8 cellular contexts compared by ENCODE assay signal in genomic region chr12:11581179-11581755, GRCh38.
DNase-seq lines count a peak whose midpoint lies in the region; ATAC-seq and TF ChIP-seq lines count a peak whose summit lies in the region.

No MANE protein-coding gene starts in this region.

- no peaks in the 10 kb centered on the region for H3K9me3 ChIP-seq in endodermal cell (ENCODE audit: control insufficient read depth, low read length)

- POLR2A ChIA-PET in BJ (lab: Charles Lee): no interaction called here
- POLR2A ChIA-PET in activated CD8-positive, alpha-beta T cell treated with anti-CD3 and anti-CD28 coated beads, Interleukin-2, amount 10 ng/mL, durations not matched to agents 7 days and 5 days (lab: Charles Lee): interaction anchor here (1.0 kb wide), 1 partner anchor 452 kb away, joined by 3 read pairs; no protein-coding TSS in a partner anchor

- ATAC-seq in activated CD8-positive, alpha-beta T cell treated with anti-CD3 and anti-CD28 coated beads, Interleukin-2, amount 10 ng/mL, durations not matched to agents 7 days and 5 days: no peak
- ATAC-seq in stimulated activated naive B cell treated with anti-CD40 and anti-IgM and Interleukin-4, amounts not matched to agents 10 μg/mL and 1 μg/mL and 100 μg/mL, for 72 hours (replicated peaks): no peak

- no peaks in the 10 kb centered on the region for H3K9me3 Mint-ChIP-seq in HFFc6
- H3K9me3 Mint-ChIP-seq in activated CD8-positive, alpha-beta T cell treated with anti-CD3 and anti-CD28 coated beads, Interleukin-2, amount 10 ng/mL, durations not matched to agents 7 days and 5 days (ENCODE audit: insufficient read depth): no peaks in the 10 kb centered on the region
- no peaks in the 10 kb centered on the region for H3K9me3 Mint-ChIP-seq in endodermal cell
- H3K9me3 Mint-ChIP-seq in stimulated activated naive B cell treated with anti-CD40 and anti-IgM and Interleukin-4, amounts not matched to agents 10 μg/mL and 1 μg/mL and 100 μg/mL, for 72 hours: peaks cover 0 to 3% of the 10 kb centered on the region in 2 donors

- no peak overlapping the region for H3K27ac ChIP-seq in endodermal cell (ENCODE audit: low read depth, low read length)

- no peak overlapping the region for H3K4me3 ChIP-seq in BJ (ENCODE audit: low read depth, low read length)
- no peak overlapping the region for H3K4me3 ChIP-seq in endodermal cell (ENCODE audit: low read length)

- DNase-seq in BJ (ENCODE audit: low read depth) (no peak), HFFc6 (peak; percentile 55), NCI-H748 treated with DMSO at 0.1 percent for 48 hours (lab: John Stamatoyannopoulos, UW) (peak; percentile 58), endodermal cell (peak; percentile 84), myocyte (ENCODE audit: low read depth) (peak; percentile 74), NK-92 (lab: John Stamatoyannopoulos, UW; ENCODE audit: unreplicated experiment) (no peak)
- DNase-seq in activated CD8-positive, alpha-beta T cell treated with anti-CD3 and anti-CD28 coated beads, Interleukin-2, amount 10 ng/mL, durations not matched to agents 7 days and 5 days: peak; percentile 81
- DNase-seq in stimulated activated naive B cell treated with anti-CD40 and anti-IgM and Interleukin-4, amounts not matched to agents 10 μg/mL and 1 μg/mL and 100 μg/mL, for 72 hours: no peak

- CTCF ChIA-PET in BJ (lab: Yijun Ruan, JAX): interaction anchor here (0.6 to 6.1 kb wide), 25 partner anchors 8 to 1122 kb away, joined by 3 to 156 read pairs (median 3); partner anchors contain the start of gene MANSC1
- CTCF ChIA-PET in activated CD8-positive, alpha-beta T cell treated with anti-CD3 and anti-CD28 coated beads, Interleukin-2, amount 10 ng/mL, durations not matched to agents 7 days and 5 days (lab: Charles Lee): interaction anchor here (0.6 to 5.2 kb wide), 19 partner anchors 9 to 753 kb away, joined by 3 to 142 read pairs (median 5); partner anchors contain the start of gene BCL2L14

- no peaks in the 10 kb centered on the region for H3K36me3 ChIP-seq in BJ (ENCODE audit: control insufficient read depth, insufficient read depth, low read length)
- H3K36me3 ChIP-seq in endodermal cell (ENCODE audit: control insufficient read depth, insufficient read depth, low read length): no peaks in the 10 kb centered on the region

- H3K4me1 Mint-ChIP-seq in HFFc6 (ENCODE audit: low read depth) (peaks cover 38% of the 10 kb centered on the region), endodermal cell (peaks cover 6% of the 10 kb centered on the region)
- peaks cover 2% of the 10 kb centered on the region for H3K4me1 Mint-ChIP-seq in activated CD8-positive, alpha-beta T cell treated with anti-CD3 and anti-CD28 coated beads, Interleukin-2, amount 10 ng/mL, durations not matched to agents 7 days and 5 days (ENCODE audit: low read depth)
- peaks cover 22 to 46% of the 10 kb centered on the region in 2 donors for H3K4me1 Mint-ChIP-seq in stimulated activated naive B cell treated with anti-CD40 and anti-IgM and Interleukin-4, amounts not matched to agents 10 μg/mL and 1 μg/mL and 100 μg/mL, for 72 hours

- 19% methylated on average over 2 of the region's 2 CpGs; no CpG with 5 or more reads in 1 of the 2 experiments for WGBS in endodermal cell (ENCODE audit: insufficient coverage in 1 of 2, insufficient read length in 1 of 2), 2 experiments

- H3K9ac ChIP-seq in endodermal cell (ENCODE audit: extremely low read depth, low read length, poor library complexity, severe bottlenecking): no peak overlapping the region

- H3K36me3 Mint-ChIP-seq in HFFc6 (ENCODE audit: low read depth) (no peaks in the 10 kb centered on the region), endodermal cell (ENCODE audit: low read depth) (no peaks in the 10 kb centered on the region)
- no peaks in the 10 kb centered on the region for H3K36me3 Mint-ChIP-seq in activated CD8-positive, alpha-beta T cell treated with anti-CD3 and anti-CD28 coated beads, Interleukin-2, amount 10 ng/mL, durations not matched to agents 7 days and 5 days (ENCODE audit: low read depth)
- no peaks in the 10 kb centered on the region for H3K36me3 Mint-ChIP-seq in stimulated activated naive B cell treated with anti-CD40 and anti-IgM and Interleukin-4, amounts not matched to agents 10 μg/mL and 1 μg/mL and 100 μg/mL, for 72 hours

- H3K27me3 Mint-ChIP-seq in HFFc6 (ENCODE audit: insufficient read depth): peaks cover 19% of the 10 kb centered on the region
- peaks cover 27% of the 10 kb centered on the region for H3K27me3 Mint-ChIP-seq in activated CD8-positive, alpha-beta T cell treated with anti-CD3 and anti-CD28 coated beads, Interleukin-2, amount 10 ng/mL, durations not matched to agents 7 days and 5 days (ENCODE audit: low read depth)
- peaks cover 3% of the 10 kb centered on the region for H3K27me3 Mint-ChIP-seq in endodermal cell (ENCODE audit: insufficient read depth)
- peaks cover 4 to 12% of the 10 kb centered on the region in 2 donors for H3K27me3 Mint-ChIP-seq in stimulated activated naive B cell treated with anti-CD40 and anti-IgM and Interleukin-4, amounts not matched to agents 10 μg/mL and 1 μg/mL and 100 μg/mL, for 72 hours

- no peaks in the 10 kb centered on the region for H3K4me1 ChIP-seq in endodermal cell (ENCODE audit: control insufficient read depth, insufficient read depth, low read length)

- no peak overlapping the region for H3K27ac Mint-ChIP-seq in HFFc6
- no peak overlapping the region for H3K27ac Mint-ChIP-seq in activated CD8-positive, alpha-beta T cell treated with anti-CD3 and anti-CD28 coated beads, Interleukin-2, amount 10 ng/mL, durations not matched to agents 7 days and 5 days
- H3K27ac Mint-ChIP-seq in endodermal cell: no peak overlapping the region
- H3K27ac Mint-ChIP-seq in stimulated activated naive B cell treated with anti-CD40 and anti-IgM and Interleukin-4, amounts not matched to agents 10 μg/mL and 1 μg/mL and 100 μg/mL, for 72 hours: peak overlapping the region; percentile 84

- no peak overlapping the region for H3K4me3 Mint-ChIP-seq in HFFc6
- no peak overlapping the region for H3K4me3 Mint-ChIP-seq in activated CD8-positive, alpha-beta T cell treated with anti-CD3 and anti-CD28 coated beads, Interleukin-2, amount 10 ng/mL, durations not matched to agents 7 days and 5 days
- H3K4me3 Mint-ChIP-seq in endodermal cell: no peak overlapping the region
- H3K4me3 Mint-ChIP-seq in stimulated activated naive B cell treated with anti-CD40 and anti-IgM and Interleukin-4, amounts not matched to agents 10 μg/mL and 1 μg/mL and 100 μg/mL, for 72 hours: no peak overlapping the region

- TF ChIP-seq CTCF in BJ (IDR thresholded peaks at IDR 0.05; ENCODE audit: insufficient read depth, low read depth, low read length): peak; percentile 27; the same call in 1 of the 2 replicates
- TF ChIP-seq CTCF in HFFc6 (IDR thresholded peaks at IDR 0.05): peak; percentile 94
- peak; percentile 98 for TF ChIP-seq CTCF in endodermal cell (conservative IDR thresholded peaks at IDR 0.05)

- H3K27me3 ChIP-seq in BJ (ENCODE audit: control insufficient read depth, insufficient read depth, low read length) (peaks cover 10% of the 10 kb centered on the region), endodermal cell (ENCODE audit: control insufficient read depth, insufficient read depth, low read length, poor library complexity, severe bottlenecking) (peaks cover 5% of the 10 kb centered on the region)

Comparison
In these comparisons a context has a peak if more than half of its experiments do, and no peak if none do; other contexts are left out.
1. DNase-seq: peak in HFFc6 (single experiment), NCI-H748 treated with DMSO at 0.1 percent for 48 hours (single experiment), activated CD8-positive, alpha-beta T cell treated with anti-CD3 and anti-CD28 coated beads, Interleukin-2, amount 10 ng/mL, durations not matched to agents 7 days and 5 days (single experiment), endodermal cell (single experiment) and myocyte (single experiment); none in BJ (single experiment), stimulated activated naive B cell treated with anti-CD40 and anti-IgM and Interleukin-4, amounts not matched to agents 10 μg/mL and 1 μg/mL and 100 μg/mL, for 72 hours (single experiment) and NK-92 (single experiment).
2. CTCF ChIP-seq: peak in every context shown above with its lines; median percentile 98 in endodermal cell; 94 in HFFc6; 27 in BJ.